Comparison of ENCODE assay signal across 18 cellular contexts in genomic region chr12:109440851-109441490, GRCh38. TPM values are rescaled to one million over a fixed set of nuclear protein-coding genes. Genes with fewer than 3 reads are reported as not detected.
DNase-seq lines count a peak whose midpoint lies in the region; ATAC-seq, FAIRE-seq and TF ChIP-seq lines count a peak whose summit lies in the region.
"Had no signal": no experiment of that assay in that cellular context is flagged by ENCODE, and none has a peak within 500 bp of the region (broad histone marks: within the 10 kb centered on the region; RNA-seq: fewer than 3 reads in every experiment).

No MANE protein-coding gene starts in this region.

- H3K4me1 Mint-ChIP-seq in activated CD8-positive, alpha-beta T cell treated with anti-CD3 and anti-CD28 coated beads, Interleukin-2, amount 10 ng/mL, durations not matched to agents 7 days and 5 days (ENCODE audit: low read depth) = no peaks in the 10 kb centered on the region
- H3K4me1 Mint-ChIP-seq: activated T-helper 17 cell treated with anti-CD3 and anti-CD28 coated beads, Interleukin-2, amount 50 U/mL, for 72 hours had no signal

- H3K27ac Mint-ChIP-seq in activated CD8-positive, alpha-beta T cell treated with anti-CD3 and anti-CD28 coated beads, Interleukin-2, amount 10 ng/mL, durations not matched to agents 7 days and 5 days = no peak overlapping the region
- H3K27ac Mint-ChIP-seq: activated T-helper 17 cell treated with anti-CD3 and anti-CD28 coated beads, Interleukin-2, amount 50 U/mL, for 72 hours had no signal

- peak; percentile 47 for FAIRE-seq in bronchial epithelial cell (lab: Jason Lieb, UNC)
- no peak for FAIRE-seq in small intestine (lab: Jason Lieb, UNC)
- FAIRE-seq: D721Med had no signal

- TF ChIP-seq CTCF in bronchial epithelial cell (IDR thresholded peaks at IDR 0.05; ENCODE audit: insufficient read depth, low read length, severe bottlenecking) = no peak

- POLR2A ChIA-PET in activated CD8-positive, alpha-beta T cell treated with anti-CD3 and anti-CD28 coated beads, Interleukin-2, amount 10 ng/mL, durations not matched to agents 7 days and 5 days (lab: Charles Lee) = no interaction called here

- H3K4me3 Mint-ChIP-seq in activated CD8-positive, alpha-beta T cell treated with anti-CD3 and anti-CD28 coated beads, Interleukin-2, amount 10 ng/mL, durations not matched to agents 7 days and 5 days = no peak overlapping the region
- H3K4me3 Mint-ChIP-seq: activated T-helper 17 cell treated with anti-CD3 and anti-CD28 coated beads, Interleukin-2, amount 50 U/mL, for 72 hours had no signal

- H3K36me3 Mint-ChIP-seq in activated CD8-positive, alpha-beta T cell treated with anti-CD3 and anti-CD28 coated beads, Interleukin-2, amount 10 ng/mL, durations not matched to agents 7 days and 5 days (ENCODE audit: low read depth) = no peaks in the 10 kb centered on the region

- H3K27me3 Mint-ChIP-seq in activated CD8-positive, alpha-beta T cell treated with anti-CD3 and anti-CD28 coated beads, Interleukin-2, amount 10 ng/mL, durations not matched to agents 7 days and 5 days (ENCODE audit: low read depth) = no peaks in the 10 kb centered on the region
- H3K27me3 Mint-ChIP-seq: activated T-helper 17 cell treated with anti-CD3 and anti-CD28 coated beads, Interleukin-2, amount 50 U/mL, for 72 hours had no signal

- H3K36me3 ChIP-seq in bronchial epithelial cell (ENCODE audit: control insufficient read depth, insufficient read depth, low read length) (no peaks in the 10 kb centered on the region), small intestine (ENCODE audit: control insufficient read depth in 2 of 2, insufficient read depth in 2 of 2, low read length in 2 of 2) (no peaks in the 10 kb centered on the region)

- no peak for ATAC-seq in GM18520 (IDR thresholded peaks at IDR 0.05; ENCODE audit: unreplicated experiment)
- no peak for ATAC-seq in activated CD8-positive, alpha-beta T cell treated with anti-CD3 and anti-CD28 coated beads, Interleukin-2, amount 10 ng/mL, durations not matched to agents 7 days and 5 days
- ATAC-seq: activated T-helper 17 cell treated with anti-CD3 and anti-CD28 coated beads, Interleukin-2, amount 50 U/mL, for 72 hours; body of pancreas; gastroesophageal sphincter had no signal

- H3K9me3 Mint-ChIP-seq in activated CD8-positive, alpha-beta T cell treated with anti-CD3 and anti-CD28 coated beads, Interleukin-2, amount 10 ng/mL, durations not matched to agents 7 days and 5 days (ENCODE audit: insufficient read depth) = no peaks in the 10 kb centered on the region
- H3K9me3 Mint-ChIP-seq: activated T-helper 17 cell treated with anti-CD3 and anti-CD28 coated beads, Interleukin-2, amount 50 U/mL, for 72 hours had no signal

- no peaks in the 10 kb centered on the region for H3K9me3 ChIP-seq in small intestine (ENCODE audit: control insufficient read depth, low read depth)
- H3K9me3 ChIP-seq: body of pancreas, gastroesophageal sphincter, upper lobe of left lung had no signal

- whole genome bisulfite sequencing in small intestine, 3 donors = 55 to 66% (median 56%) methylated on average over 9 of the region's 9 CpGs

- no peaks in the 10 kb centered on the region for H3K27me3 ChIP-seq in bronchial epithelial cell (ENCODE audit: control insufficient read depth, insufficient read depth, low read length)
- H3K27me3 ChIP-seq in small intestine (ENCODE audit: control insufficient read depth in 2 of 2, insufficient read depth in 2 of 2, low read length in 2 of 2) = no peaks in the 10 kb centered on the region
- H3K27me3 ChIP-seq: body of pancreas, gastroesophageal sphincter, upper lobe of left lung had no signal

- H3K4me3 ChIP-seq in bronchial epithelial cell (ENCODE audit: low read depth, low read length) (no peak overlapping the region), small intestine (ENCODE audit: low read depth in 1 of 2, low read length in 2 of 2) (no peak overlapping the region)
- H3K4me3 ChIP-seq: body of pancreas, gastroesophageal sphincter, upper lobe of left lung had no signal

- CTCF ChIA-PET in activated CD8-positive, alpha-beta T cell treated with anti-CD3 and anti-CD28 coated beads, Interleukin-2, amount 10 ng/mL, durations not matched to agents 7 days and 5 days (lab: Charles Lee) = no interaction called here

- H3K4me1 ChIP-seq in small intestine (ENCODE audit: control insufficient read depth in 2 of 2, insufficient read depth in 1 of 2, low read depth in 1 of 2, low read length in 1 of 2) = no peaks in the 10 kb centered on the region
- H3K4me1 ChIP-seq: body of pancreas, gastroesophageal sphincter had no signal

- H3K27ac ChIP-seq in small intestine (ENCODE audit: low read depth in 1 of 2, low read length in 1 of 2) = no peak overlapping the region
- H3K27ac ChIP-seq: body of pancreas, gastroesophageal sphincter, RWPE1, upper lobe of left lung had no signal

- peak; percentile 16 to 49 for DNase-seq in NCI-H524 (lab: John Stamatoyannopoulos, UW)
- DNase-seq in NCI-H524 treated with DMSO at 0.1 percent for 48 hours (lab: John Stamatoyannopoulos, UW) = no peak
- peak; percentile 58 for DNase-seq in NCI-H2107 (lab: John Stamatoyannopoulos, UW)
- DNase-seq in bronchial epithelial cell (ENCODE audit: low read depth) = no peak
- peak; percentile 10 for DNase-seq in small intestine
- no peak for DNase-seq in activated CD8-positive, alpha-beta T cell treated with anti-CD3 and anti-CD28 coated beads, Interleukin-2, amount 10 ng/mL, durations not matched to agents 7 days and 5 days
- DNase-seq in putamen (ENCODE audit: low spot score) = no peak
- DNase-seq: ACHN; activated CD4-positive, alpha-beta T cell treated with anti-CD3 and anti-CD28 coated beads, Interleukin-2, amount 50 U/mL, for 1 hour; NCI-H187 treated with DMSO at 0.1 percent for 48 hours; T-helper 2 cell; upper lobe of left lung had no signal

RNA-seq across cellular contexts. Expression of gene KCTD10, which starts 36.1 kb away (rescaled TPM):
- 20.8 and 22.9 TPM in 2 replicates for total RNA-seq in bronchial epithelial cell
- polyA plus RNA-seq in small intestine = 10 to 100 TPM; 14.3 to 28.4 (median 17.0) TPM
- total RNA-seq in activated CD8-positive, alpha-beta T cell treated with anti-CD3 and anti-CD28 coated beads, Interleukin-2, amount 10 ng/mL, durations not matched to agents 7 days and 5 days = 10 to 100 TPM; 35.7 to 38.8 TPM

RNA-seq across cellular contexts. Expression of gene UBE3B, which starts 36.5 kb away (rescaled TPM):
- 32.4 and 32.6 TPM in 2 replicates for total RNA-seq in bronchial epithelial cell
- polyA plus RNA-seq in small intestine = 10 to 100 TPM; 13.0 to 13.5 (median 13.2) TPM
- total RNA-seq in activated CD8-positive, alpha-beta T cell treated with anti-CD3 and anti-CD28 coated beads, Interleukin-2, amount 10 ng/mL, durations not matched to agents 7 days and 5 days = 10 to 100 TPM; 32.0 to 34.1 TPM

Comparison
In these comparisons a context has a peak if more than half of its experiments do, and no peak if none do; other contexts are left out.
1. DNase-seq: peak in NCI-H524 (2 of 2), NCI-H2107 (single experiment) and small intestine (single experiment); none in NCI-H524 treated with DMSO at 0.1 percent for 48 hours (single experiment), bronchial epithelial cell (single experiment), activated CD8-positive, alpha-beta T cell treated with anti-CD3 and anti-CD28 coated beads, Interleukin-2, amount 10 ng/mL, durations not matched to agents 7 days and 5 days (single experiment) and putamen (single experiment).